12 cellular contexts compared by ENCODE assay signal in genomic region chr1:168261390-168261789, GRCh38. TPM values are rescaled to one million over a fixed set of nuclear protein-coding genes. Genes with fewer than 3 reads are reported as not detected.
DNase-seq lines count a peak whose midpoint lies in the region; ATAC-seq and TF ChIP-seq lines count a peak whose summit lies in the region.
"Had no signal": no experiment of that assay in that cellular context is flagged by ENCODE, and none has a peak within 500 bp of the region (broad histone marks: within the 10 kb centered on the region; RNA-seq: fewer than 3 reads in every experiment).

No MANE protein-coding gene starts in this region.

- peaks cover 3 to 15% of the 10 kb centered on the region in 2 donors for H3K4me1 ChIP-seq in ascending aorta
- H3K4me1 ChIP-seq in mucosa of descending colon (ENCODE audit: low read depth): no peaks in the 10 kb centered on the region
- H3K4me1 ChIP-seq: transverse colon had no signal

- peak overlapping the region; percentile 45 for H3K4me3 Mint-ChIP-seq in HFFc6
- H3K4me3 Mint-ChIP-seq: activated naive CD8-positive, alpha-beta T cell; endodermal cell; natural killer cell had no signal

- peaks cover 0 to 3% of the 10 kb centered on the region in 2 donors for H3K36me3 ChIP-seq in ascending aorta
- no peaks in the 10 kb centered on the region for H3K36me3 ChIP-seq in mucosa of descending colon (ENCODE audit: low read depth)

- peak overlapping the region; percentile 83 for H3K27ac Mint-ChIP-seq in HFFc6
- H3K27ac Mint-ChIP-seq: activated naive CD8-positive, alpha-beta T cell; endodermal cell; natural killer cell had no signal

- H3K9me3 ChIP-seq in ascending aorta: peaks cover 3 to 9% of the 10 kb centered on the region in 2 donors
- H3K9me3 ChIP-seq in mucosa of descending colon: peaks cover 4% of the 10 kb centered on the region

- DNase-seq in HFFc6: peak; percentile 62
- no peak for DNase-seq in ascending aorta (ENCODE audit: low spot score in 2 of 2)
- peak; percentile 58 to 77 for DNase-seq in foreskin fibroblast
- peak; percentile 19 for DNase-seq in skeletal muscle cell (ENCODE audit: low read depth)
- DNase-seq in mucosa of descending colon: no peak
- DNase-seq in AML-193 (lab: John Stamatoyannopoulos, UW): no peak
- DNase-seq: endodermal cell, natural killer cell, NCI-H510A, transverse colon had no signal

- intact Hi-C loops in ascending aorta (cut with DNase I) (no loop called here), mucosa of descending colon (cut with DNase I, micrococcal nuclease) (no loop called here)

- peaks cover 12% of the 10 kb centered on the region for H3K9me3 Mint-ChIP-seq in HFFc6

- TF ChIP-seq CTCF in HFFc6 (IDR thresholded peaks at IDR 0.05): no peak
- TF ChIP-seq CTCF in ascending aorta (IDR thresholded peaks at IDR 0.05): no peak
- no peak for TF ChIP-seq CTCF in foreskin fibroblast (IDR thresholded peaks at IDR 0.05; ENCODE audit: low read depth, low read length)
- no peak for TF ChIP-seq CTCF in mucosa of descending colon (IDR thresholded peaks at IDR 0.05)

- H3K27me3 Mint-ChIP-seq in HFFc6 (ENCODE audit: insufficient read depth): no peaks in the 10 kb centered on the region
- H3K27me3 Mint-ChIP-seq: activated naive CD8-positive, alpha-beta T cell had no signal

- H3K4me1 Mint-ChIP-seq in HFFc6 (ENCODE audit: low read depth): peaks cover 30% of the 10 kb centered on the region

- H3K4me3 ChIP-seq in ascending aorta: no peak overlapping the region
- H3K4me3 ChIP-seq in foreskin fibroblast (ENCODE audit: low read depth in 1 of 2, low read length in 2 of 2): no peak overlapping the region
- no peak overlapping the region for H3K4me3 ChIP-seq in skeletal muscle cell (ENCODE audit: low read depth, low read length)
- no peak overlapping the region for H3K4me3 ChIP-seq in mucosa of descending colon
- H3K4me3 ChIP-seq: transverse colon had no signal

- ATAC-seq in mucosa of descending colon (no peak), GM18502 (IDR thresholded peaks at IDR 0.05; ENCODE audit: poor library complexity, unreplicated experiment) (no peak)
- ATAC-seq: natural killer cell had no signal

- peak overlapping the region; percentile 40 to 73 for H3K27ac ChIP-seq in ascending aorta
- H3K27ac ChIP-seq: transverse colon had no signal

- no peaks in the 10 kb centered on the region for H3K27me3 ChIP-seq in ascending aorta
- H3K27me3 ChIP-seq: transverse colon had no signal

- peaks cover 27% of the 10 kb centered on the region for H3K36me3 Mint-ChIP-seq in HFFc6 (ENCODE audit: low read depth)

RNA-seq across cellular contexts. Expression of gene TBX19, which starts 19.3 kb away (rescaled TPM):
- total RNA-seq in HFFc6 (2021; fragmentation: NEBNext Ultra II Directional; extraction: Animal tissue kit (Norgen Biotek cat#: 25700)): under 1 TPM; 0.41 to 0.57 (median 0.49) TPM
- total RNA-seq in ascending aorta (0.64 TPM), mucosa of descending colon (1 to 10 TPM; 1.1 to 2.6 (median 2.3) TPM)

RNA-seq across cellular contexts. Expression of gene SFT2D2, which starts 35.6 kb away (rescaled TPM):
- 10 to 100 TPM; 54.7 to 62.2 (median 57.8) TPM for total RNA-seq in HFFc6 (2021; fragmentation: NEBNext Ultra II Directional; extraction: Animal tissue kit (Norgen Biotek cat#: 25700))
- total RNA-seq in ascending aorta (40.1 TPM), mucosa of descending colon (10 to 100 TPM; 62.0 to 87.0 (median 70.6) TPM)

Comparison
In these comparisons a context has a peak if more than half of its experiments do, and no peak if none do; other contexts are left out.
1. DNase-seq: peak in HFFc6 (single experiment), foreskin fibroblast (2 of 2) and skeletal muscle cell (single experiment); none in ascending aorta (0 of 2), mucosa of descending colon (0 of 3) and AML-193 (0 of 2).